In genomic region chr13:31200636-31200970, GRCh38 we compare ENCODE assay signal across 1 cellular context.
TF ChIP-seq lines count a peak whose summit lies in the region.

No MANE protein-coding gene starts in this region.

TF ChIP-seq in GM12878, 131 proteins besides CTCF, POLR2A, EP300 and RAD21 (continued from another document):
- TF ChIP-seq YBX1 (IDR thresholded peaks at IDR 0.05) (no peak), LARP7 (IDR thresholded peaks at IDR 0.05) (0 out of 2 replicates have a peak, but pooled peaks have one; percentile 11)
TF ChIP-seq in GM12878: peak in this region for 3.
